In genomic region chr2:152661076-152661475, GRCh38 we compare ENCODE assay signal across 41 cellular contexts.
"Had no signal": no experiment of that assay in that cellular context is flagged by ENCODE, and none has a peak within 500 bp of the region (broad histone marks: within the 10 kb centered on the region; RNA-seq: fewer than 3 reads in every experiment).

No MANE protein-coding gene starts in this region.

- H3K4me1 Mint-ChIP-seq: activated naive CD4-positive, alpha-beta T cell treated with anti-CD3 and anti-CD28 coated beads, Interleukin-2, amount 10 ng/mL, durations not matched to agents 7 days and 5 days; brain; central memory CD8-positive, alpha-beta T cell had no signal

- H3K4me3 Mint-ChIP-seq: activated naive CD4-positive, alpha-beta T cell treated with anti-CD3 and anti-CD28 coated beads for 36 hours; activated naive CD4-positive, alpha-beta T cell treated with anti-CD3 and anti-CD28 coated beads, Interleukin-2, amount 10 ng/mL, durations not matched to agents 7 days and 5 days; activated naive CD4-positive, alpha-beta T cell treated with anti-CD3 and anti-CD28 coated beads, Interleukin-2, amount 50 U/mL, for 24 hours; activated naive CD8-positive, alpha-beta T cell; activated naive CD8-positive, alpha-beta T cell treated with anti-CD3 and anti-CD28 coated beads for 36 hours; activated naive CD8-positive, alpha-beta T cell treated with anti-CD3 and anti-CD28 coated beads, Interleukin-2, amount 10 ng/mL, durations not matched to agents 7 days and 5 days; activated naive CD8-positive, alpha-beta T cell treated with anti-CD3 and anti-CD28 coated beads, Interleukin-2, amount 50 U/mL, for 24 hours; activated T-cell treated with anti-CD3 and anti-CD28 coated beads, Interleukin-2, amount 50 U/mL, for 24 hours; activated T-cell treated with anti-CD3 and anti-CD28 coated beads, Interleukin-2, amount 50 U/mL, for 4 hours; activated T-cell treated with anti-CD3 and anti-CD28 coated beads, Interleukin-2, amount 50 U/mL, for 72 hours; activated T-helper 1 cell treated with anti-CD3 and anti-CD28 coated beads, Interleukin-12 subunit alpha, Interleukin-12 subunit beta, Interleukin-2, Interleukin-4 antibody, amounts not matched to agents 30 ng/mL and 10 ng/mL and 1 ng/mL, durations not matched to agents 14 hours and 24 hours and 36 hours; activated T-helper 17 cell treated with anti-CD3 and anti-CD28 coated beads, Interleukin-2, amount 50 U/mL, for 72 hours; brain; central memory CD8-positive, alpha-beta T cell had no signal

- H3K4me3 ChIP-seq: adrenal gland, ascending aorta, body of pancreas, breast epithelium, cardiac muscle cell had no signal

- H3K9me3 Mint-ChIP-seq: activated naive CD4-positive, alpha-beta T cell treated with anti-CD3 and anti-CD28 coated beads for 36 hours; activated naive CD4-positive, alpha-beta T cell treated with anti-CD3 and anti-CD28 coated beads, Interleukin-2, amount 10 ng/mL, durations not matched to agents 7 days and 5 days; activated naive CD4-positive, alpha-beta T cell treated with anti-CD3 and anti-CD28 coated beads, Interleukin-2, amount 50 U/mL, for 24 hours; activated naive CD4-positive, alpha-beta T cell treated with anti-CD3 and anti-CD28 coated beads, Interleukin-2, amount 50 U/mL, for 72 hours; activated naive CD8-positive, alpha-beta T cell treated with anti-CD3 and anti-CD28 coated beads for 36 hours; activated naive CD8-positive, alpha-beta T cell treated with anti-CD3 and anti-CD28 coated beads, Interleukin-2, amount 10 ng/mL, durations not matched to agents 7 days and 5 days; activated naive CD8-positive, alpha-beta T cell treated with anti-CD3 and anti-CD28 coated beads, Interleukin-2, amount 50 U/mL, for 24 hours; activated T-cell treated with anti-CD3 and anti-CD28 coated beads, Interleukin-2, amount 50 U/mL, for 24 hours; activated T-cell treated with anti-CD3 and anti-CD28 coated beads, Interleukin-2, amount 50 U/mL, for 4 hours; activated T-cell treated with anti-CD3 and anti-CD28 coated beads, Interleukin-2, amount 50 U/mL, for 72 hours; activated T-helper 1 cell treated with anti-CD3 and anti-CD28 coated beads, Interleukin-12 subunit alpha, Interleukin-12 subunit beta, Interleukin-2, Interleukin-4 antibody, amounts not matched to agents 30 ng/mL and 10 ng/mL and 1 ng/mL, durations not matched to agents 14 hours and 24 hours and 36 hours; activated T-helper 17 cell treated with anti-CD3 and anti-CD28 coated beads, Interleukin-2, amount 50 U/mL, for 72 hours; activated T-helper 2 cell treated with anti-CD3 and anti-CD28 coated beads, Interferon-gamma antibody, Interleukin-2, Interleukin-4, amounts not matched to agents 10 μg/mL and 5 μg/mL and 100 μg/mL, durations not matched to agents 14 hours and 24 hours and 36 hours; brain; central memory CD8-positive, alpha-beta T cell had no signal

- H3K27me3 ChIP-seq: adrenal gland, ascending aorta, body of pancreas, brain microvascular endothelial cell, breast epithelium, cardiac muscle cell had no signal

- H3K4me1 ChIP-seq: adrenal gland, ascending aorta, body of pancreas, breast epithelium had no signal

- H3K27me3 Mint-ChIP-seq: activated naive CD4-positive, alpha-beta T cell treated with anti-CD3 and anti-CD28 coated beads, Interleukin-2, amount 10 ng/mL, durations not matched to agents 7 days and 5 days; activated naive CD4-positive, alpha-beta T cell treated with anti-CD3 and anti-CD28 coated beads, Interleukin-2, amount 50 U/mL, for 24 hours; activated naive CD8-positive, alpha-beta T cell; activated naive CD8-positive, alpha-beta T cell treated with anti-CD3 and anti-CD28 coated beads for 36 hours; activated naive CD8-positive, alpha-beta T cell treated with anti-CD3 and anti-CD28 coated beads, Interleukin-2, amount 10 ng/mL, durations not matched to agents 7 days and 5 days; activated naive CD8-positive, alpha-beta T cell treated with anti-CD3 and anti-CD28 coated beads, Interleukin-2, amount 50 U/mL, for 24 hours; activated T-cell treated with anti-CD3 and anti-CD28 coated beads, Interleukin-2, amount 50 U/mL, for 24 hours; activated T-helper 17 cell treated with anti-CD3 and anti-CD28 coated beads, Interleukin-2, amount 50 U/mL, for 72 hours; central memory CD8-positive, alpha-beta T cell had no signal

- H3K27ac Mint-ChIP-seq: activated naive CD4-positive, alpha-beta T cell treated with anti-CD3 and anti-CD28 coated beads for 36 hours; activated naive CD4-positive, alpha-beta T cell treated with anti-CD3 and anti-CD28 coated beads, Interleukin-2, amount 10 ng/mL, durations not matched to agents 7 days and 5 days; activated naive CD4-positive, alpha-beta T cell treated with anti-CD3 and anti-CD28 coated beads, Interleukin-2, amount 50 U/mL, for 24 hours; activated naive CD4-positive, alpha-beta T cell treated with anti-CD3 and anti-CD28 coated beads, Interleukin-2, amount 50 U/mL, for 72 hours; activated naive CD8-positive, alpha-beta T cell; activated naive CD8-positive, alpha-beta T cell treated with anti-CD3 and anti-CD28 coated beads for 36 hours; activated naive CD8-positive, alpha-beta T cell treated with anti-CD3 and anti-CD28 coated beads, Interleukin-2, amount 10 ng/mL, durations not matched to agents 7 days and 5 days; activated naive CD8-positive, alpha-beta T cell treated with anti-CD3 and anti-CD28 coated beads, Interleukin-2, amount 50 U/mL, for 24 hours; activated T-cell treated with anti-CD3 and anti-CD28 coated beads, Interleukin-2, amount 50 U/mL, for 72 hours; activated T-helper 1 cell treated with anti-CD3 and anti-CD28 coated beads, Interleukin-12 subunit alpha, Interleukin-12 subunit beta, Interleukin-2, Interleukin-4 antibody, amounts not matched to agents 30 ng/mL and 10 ng/mL and 1 ng/mL, durations not matched to agents 14 hours and 24 hours and 36 hours; activated T-helper 17 cell treated with anti-CD3 and anti-CD28 coated beads, Interleukin-2, amount 50 U/mL, for 72 hours; activated T-helper 2 cell treated with anti-CD3 and anti-CD28 coated beads, Interferon-gamma antibody, Interleukin-2, Interleukin-4, amounts not matched to agents 10 μg/mL and 5 μg/mL and 100 μg/mL, durations not matched to agents 14 hours and 24 hours and 36 hours; brain had no signal

- ATAC-seq: activated naive CD4-positive, alpha-beta T cell treated with anti-CD3 and anti-CD28 coated beads, Interleukin-2, amount 50 U/mL, for 72 hours; activated naive CD8-positive, alpha-beta T cell treated with anti-CD3 and anti-CD28 coated beads, Interleukin-2, amount 50 U/mL, for 24 hours; activated T-cell treated with anti-CD3 and anti-CD28 coated beads, Interleukin-2, amount 50 U/mL, for 4 hours; activated T-cell treated with anti-CD3 and anti-CD28 coated beads, Interleukin-2, amount 50 U/mL, for 72 hours; activated T-helper 17 cell treated with anti-CD3 and anti-CD28 coated beads, Interleukin-2, amount 50 U/mL, for 72 hours; body of pancreas had no signal

- FAIRE-seq: astrocyte, bronchial epithelial cell had no signal

- H3K27ac ChIP-seq: adrenal gland, ascending aorta, body of pancreas, brain microvascular endothelial cell, breast epithelium, cardiac muscle cell had no signal

- DNase-seq: activated effector memory CD4-positive, alpha-beta T cell treated with anti-CD3 and anti-CD28 coated beads, Interleukin-2, amount 50 U/mL, for 16 hours; activated effector memory CD4-positive, alpha-beta T cell treated with Interleukin-2 at 50 U/mL for 16 hours; activated gamma-delta T cell; activated gamma-delta T cell treated with Interleukin-2 at 50 U/mL for 16 hours; activated naive CD4-positive, alpha-beta T cell; activated naive CD4-positive, alpha-beta T cell treated with anti-CD3 and anti-CD28 coated beads for 36 hours; activated naive CD4-positive, alpha-beta T cell treated with anti-CD3 and anti-CD28 coated beads, Interleukin-2, amount 10 ng/mL, durations not matched to agents 7 days and 5 days; activated naive CD4-positive, alpha-beta T cell treated with anti-CD3 and anti-CD28 coated beads, Interleukin-2, amount 50 U/mL, for 16 hours; activated naive CD4-positive, alpha-beta T cell treated with Interleukin-2 at 50 U/mL for 16 hours; activated naive CD8-positive, alpha-beta T cell treated with anti-CD3 and anti-CD28 coated beads for 36 hours; activated naive CD8-positive, alpha-beta T cell treated with anti-CD3 and anti-CD28 coated beads, Interleukin-2, amount 10 ng/mL, durations not matched to agents 7 days and 5 days; activated naive CD8-positive, alpha-beta T cell treated with anti-CD3 and anti-CD28 coated beads, Interleukin-2, amount 50 U/mL, for 24 hours; activated T-cell treated with anti-CD3 and anti-CD28 coated beads for 4 hours; activated T-cell treated with anti-CD3 and anti-CD28 coated beads, Interleukin-2, amount 50 U/mL, for 1 hour; activated T-cell treated with anti-CD3 and anti-CD28 coated beads, Interleukin-2, amount 50 U/mL, for 24 hours; activated T-cell treated with anti-CD3 and anti-CD28 coated beads, Interleukin-2, amount 50 U/mL, for 4 hours; activated T-cell treated with anti-CD3 and anti-CD28 coated beads, Interleukin-2, amount 50 U/mL, for 48 hours; activated T-cell treated with anti-CD3 and anti-CD28 coated beads, Interleukin-2, amount 50 U/mL, for 72 hours; adrenal gland; amniotic stem cell; amygdala; anterior cingulate cortex; aorta; body of pancreas; brain microvascular endothelial cell; caudate nucleus; central memory CD4-positive, alpha-beta T cell; cerebellar nuclear complex had no signal

- H3K9me3 ChIP-seq: adrenal gland, ascending aorta, body of pancreas, breast epithelium had no signal
